23 cellular contexts compared by ENCODE assay signal in the genomic region with DNA sequence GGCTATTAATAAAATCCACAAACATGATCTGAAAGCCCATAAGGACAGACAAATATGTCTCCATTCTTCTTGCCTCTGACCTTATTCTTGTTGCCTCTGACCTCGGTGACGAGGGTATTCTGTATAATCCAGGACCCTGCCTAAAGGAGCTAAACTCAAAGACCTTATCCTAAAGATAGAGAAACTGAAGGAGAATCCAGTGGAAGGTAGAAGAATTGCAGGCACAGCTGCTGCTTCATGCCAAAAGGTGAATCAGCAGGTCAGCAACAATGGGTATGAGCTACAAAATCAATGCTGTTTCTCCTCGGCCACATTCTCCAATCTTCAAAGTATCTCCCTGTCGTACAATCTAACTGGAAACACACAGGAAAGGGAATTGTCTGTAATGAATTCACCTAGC.
DNase-seq lines count a peak whose midpoint lies in the region; ATAC-seq, FAIRE-seq and TF ChIP-seq lines count a peak whose summit lies in the region.
"Had no signal": no experiment of that assay in that cellular context is flagged by ENCODE, and none has a peak within 500 bp of the region (broad histone marks: within the 10 kb centered on the region; RNA-seq: fewer than 3 reads in every experiment).

No MANE protein-coding gene starts in this region.

- H3K36me3 ChIP-seq in GM23338 (ENCODE audit: insufficient read depth), result no peaks in the 10 kb centered on the region
- no peaks in the 10 kb centered on the region for H3K36me3 ChIP-seq in WERI-Rb-1
- no peaks in the 10 kb centered on the region for H3K36me3 ChIP-seq in endodermal cell (ENCODE audit: control insufficient read depth, insufficient read depth, low read length)
- H3K36me3 ChIP-seq: BE2C had no signal

- TF ChIP-seq POLR2A in GM12891 (IDR thresholded peaks at IDR 0.05; ENCODE audit: low read depth, low read length), result no peak

- H3K27me3 ChIP-seq in GM23338 (ENCODE audit: insufficient read depth), result no peaks in the 10 kb centered on the region
- H3K27me3 ChIP-seq in WERI-Rb-1 (ENCODE audit: insufficient read depth, low read depth, severe bottlenecking), result peaks cover 17% of the 10 kb centered on the region
- H3K27me3 ChIP-seq in endodermal cell (ENCODE audit: control insufficient read depth, insufficient read depth, low read length, poor library complexity, severe bottlenecking), result no peaks in the 10 kb centered on the region
- H3K27me3 ChIP-seq: BE2C had no signal

- H3K9me2 ChIP-seq in GM23338 (ENCODE audit: insufficient read depth), result no peaks in the 10 kb centered on the region

- TF ChIP-seq CTCF in GM23338 (conservative IDR thresholded peaks at IDR 0.05; ENCODE audit: low read depth in 2 of 2) (no peak), WERI-Rb-1 (IDR thresholded peaks at IDR 0.05; ENCODE audit: low read depth, low read length) (0 out of 2 replicates have a peak, but pooled peaks have one; percentile 5), endodermal cell (conservative IDR thresholded peaks at IDR 0.05) (peak; percentile 50)

- WGBS in endodermal cell (ENCODE audit: insufficient coverage in 1 of 2, insufficient read length in 1 of 2), 2 experiments, result 75% methylated on average over 4 of the region's 4 CpGs; no CpG with 5 or more reads in 1 of the 2 experiments

- H3K27me3 Mint-ChIP-seq in GM23338 (ENCODE audit: insufficient read depth, low read depth, poor library complexity) (peaks cover 4% of the 10 kb centered on the region), endodermal cell (ENCODE audit: insufficient read depth) (peaks cover 3% of the 10 kb centered on the region)

- H3K9me3 Mint-ChIP-seq in GM23338 (peaks cover 2% of the 10 kb centered on the region; the same call in 1 of the 3 replicates), endodermal cell (peaks cover 62% of the 10 kb centered on the region)

- no peaks in the 10 kb centered on the region for H4K20me1 ChIP-seq in GM23338 (replicated peaks; ENCODE audit: insufficient read depth)

- H3F3A ChIP-seq in GM23338 (replicated peaks; ENCODE audit: low read depth), result no peaks in the 10 kb centered on the region

- no peak for FAIRE-seq in urothelium cell line (lab: Jason Lieb, UNC)
- FAIRE-seq in GM12891 (lab: Jason Lieb, UNC), result no peak
- FAIRE-seq: H54, HTR-8/SVneo had no signal

- no peaks in the 10 kb centered on the region for H3K9me3 ChIP-seq in WERI-Rb-1 (ENCODE audit: severe bottlenecking)
- no peaks in the 10 kb centered on the region for H3K9me3 ChIP-seq in endodermal cell (ENCODE audit: control insufficient read depth, low read length)
- H3K9me3 ChIP-seq: BE2C had no signal

- no peak overlapping the region for H3K4me2 ChIP-seq in GM23338

- H2AFZ ChIP-seq in GM23338, result no peak overlapping the region

- H3K27ac ChIP-seq in GM23338 (ENCODE audit: low read depth) (no peak overlapping the region), WERI-Rb-1 (no peak overlapping the region), endodermal cell (ENCODE audit: low read depth, low read length) (no peak overlapping the region)

- H3K4me1 Mint-ChIP-seq in GM23338 (no peaks in the 10 kb centered on the region), endodermal cell (no peaks in the 10 kb centered on the region)

- DNase-seq in GM23338 (ENCODE audit: low spot score), result peak; percentile 10
- DNase-seq in WERI-Rb-1, result no peak
- no peak for DNase-seq in endodermal cell
- DNase-seq in urothelium cell line (ENCODE audit: low spot score), result peak; percentile 1
- DNase-seq in NCI-H187 (lab: John Stamatoyannopoulos, UW), result no peak
- DNase-seq in activated effector memory CD4-positive, alpha-beta T cell treated with anti-CD3 and anti-CD28 coated beads, Interleukin-2, amount 50 U/mL, for 16 hours, result no peak
- no peak for DNase-seq in GM12891 (ENCODE audit: insufficient read length, low spot score)
- DNase-seq: ACHN, BE2C, Calu3, KBM-7, MV-4-11, NCI-H1105, NCI-H1436 treated with DMSO at 0.1 percent for 48 hours, NCI-H1930, NCI-H446 treated with DMSO at 0.1 percent for 48 hours, NCI-H526, SHP77 treated with DMSO at 0.1 percent for 48 hours, T-helper 1 cell had no signal

- H3K4me3 ChIP-seq in GM23338, result no peak overlapping the region
- H3K4me3 ChIP-seq in WERI-Rb-1 (ENCODE audit: low read depth, low read length), result no peak overlapping the region
- no peak overlapping the region for H3K4me3 ChIP-seq in endodermal cell (ENCODE audit: low read length)

- H3K27ac Mint-ChIP-seq in GM23338 (no peak overlapping the region), endodermal cell (no peak overlapping the region)
- H3K27ac Mint-ChIP-seq: CD14-positive monocyte had no signal

- H3K36me3 Mint-ChIP-seq in GM23338 (ENCODE audit: low read depth), result no peaks in the 10 kb centered on the region
- H3K36me3 Mint-ChIP-seq in endodermal cell (ENCODE audit: low read depth), result no peaks in the 10 kb centered on the region
- H3K36me3 Mint-ChIP-seq: CD14-positive monocyte had no signal

- no peaks in the 10 kb centered on the region for H3K4me1 ChIP-seq in GM23338 (ENCODE audit: insufficient read depth)
- no peaks in the 10 kb centered on the region for H3K4me1 ChIP-seq in endodermal cell (ENCODE audit: control insufficient read depth, insufficient read depth, low read length)
- H3K4me1 ChIP-seq: BE2C had no signal

- H3K9ac ChIP-seq in endodermal cell (ENCODE audit: extremely low read depth, low read length, poor library complexity, severe bottlenecking), result no peak overlapping the region

- H3K4me3 Mint-ChIP-seq in GM23338, result no peak overlapping the region
- H3K4me3 Mint-ChIP-seq in endodermal cell, result no peak overlapping the region
- H3K4me3 Mint-ChIP-seq: CD14-positive monocyte had no signal

- peak; percentile 58; the same call in 2 of the 3 replicates for ATAC-seq in GM23338
- ATAC-seq: Panc1 had no signal

- no peaks in the 10 kb centered on the region for H3K79me2 ChIP-seq in GM23338 (replicated peaks; ENCODE audit: insufficient read depth)

TF ChIP-seq in GM23338, 12 proteins besides CTCF, POLR2A, EP300 and RAD21 (continues in another document):
- no peak for TF ChIP-seq POLR2AphosphoS5 (IDR thresholded peaks at IDR 0.05; ENCODE audit: low read depth)
- no peak for TF ChIP-seq EZH2 (IDR thresholded peaks at IDR 0.05; ENCODE audit: low read depth, unreplicated experiment)
- TF ChIP-seq ZNF331 (CRISPR knock-in tag; IDR thresholded peaks at IDR 0.05; ENCODE audit: low read depth), result no peak
- no peak for TF ChIP-seq EZH2phosphoT487 (IDR thresholded peaks at IDR 0.05; ENCODE audit: unreplicated experiment)
- TF ChIP-seq, protein P1, sequence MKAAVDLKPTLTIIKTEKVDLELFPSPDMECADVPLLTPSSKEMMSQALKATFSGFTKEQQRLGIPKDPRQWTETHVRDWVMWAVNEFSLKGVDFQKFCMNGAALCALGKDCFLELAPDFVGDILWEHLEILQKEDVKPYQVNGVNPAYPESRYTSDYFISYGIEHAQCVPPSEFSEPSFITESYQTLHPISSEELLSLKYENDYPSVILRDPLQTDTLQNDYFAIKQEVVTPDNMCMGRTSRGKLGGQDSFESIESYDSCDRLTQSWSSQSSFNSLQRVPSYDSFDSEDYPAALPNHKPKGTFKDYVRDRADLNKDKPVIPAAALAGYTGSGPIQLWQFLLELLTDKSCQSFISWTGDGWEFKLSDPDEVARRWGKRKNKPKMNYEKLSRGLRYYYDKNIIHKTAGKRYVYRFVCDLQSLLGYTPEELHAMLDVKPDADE (IDR thresholded peaks at IDR 0.05), result no peak

TF ChIP-seq in GM12891, 5 proteins besides CTCF, POLR2A, EP300 and RAD21:
- TF ChIP-seq POLR2AphosphoS5 (IDR thresholded peaks at IDR 0.05; ENCODE audit: low read depth, low read length) (no peak), SPI1 (IDR thresholded peaks at IDR 0.05; ENCODE audit: low read depth, low read length) (no peak), POU2F2 (IDR thresholded peaks at IDR 0.05; ENCODE audit: low read depth, low read length) (no peak), PAX5 (IDR thresholded peaks at IDR 0.05; ENCODE audit: insufficient read depth, low read length, severe bottlenecking) (no peak), TAF1 (IDR thresholded peaks at IDR 0.05; ENCODE audit: low read depth, low read length) (no peak)

Comparison
In these comparisons a context has a peak if more than half of its experiments do, and no peak if none do; other contexts are left out.
1. DNase-seq: peak in GM23338 (single experiment) and urothelium cell line (single experiment); none in WERI-Rb-1 (single experiment), endodermal cell (single experiment), NCI-H187 (0 of 2), activated effector memory CD4-positive, alpha-beta T cell treated with anti-CD3 and anti-CD28 coated beads, Interleukin-2, amount 50 U/mL, for 16 hours (single experiment) and GM12891 (single experiment).
2. CTCF ChIP-seq: peak in WERI-Rb-1 (single experiment) and endodermal cell (single experiment); none in GM23338 (0 of 2).